In the genomic region with DNA sequence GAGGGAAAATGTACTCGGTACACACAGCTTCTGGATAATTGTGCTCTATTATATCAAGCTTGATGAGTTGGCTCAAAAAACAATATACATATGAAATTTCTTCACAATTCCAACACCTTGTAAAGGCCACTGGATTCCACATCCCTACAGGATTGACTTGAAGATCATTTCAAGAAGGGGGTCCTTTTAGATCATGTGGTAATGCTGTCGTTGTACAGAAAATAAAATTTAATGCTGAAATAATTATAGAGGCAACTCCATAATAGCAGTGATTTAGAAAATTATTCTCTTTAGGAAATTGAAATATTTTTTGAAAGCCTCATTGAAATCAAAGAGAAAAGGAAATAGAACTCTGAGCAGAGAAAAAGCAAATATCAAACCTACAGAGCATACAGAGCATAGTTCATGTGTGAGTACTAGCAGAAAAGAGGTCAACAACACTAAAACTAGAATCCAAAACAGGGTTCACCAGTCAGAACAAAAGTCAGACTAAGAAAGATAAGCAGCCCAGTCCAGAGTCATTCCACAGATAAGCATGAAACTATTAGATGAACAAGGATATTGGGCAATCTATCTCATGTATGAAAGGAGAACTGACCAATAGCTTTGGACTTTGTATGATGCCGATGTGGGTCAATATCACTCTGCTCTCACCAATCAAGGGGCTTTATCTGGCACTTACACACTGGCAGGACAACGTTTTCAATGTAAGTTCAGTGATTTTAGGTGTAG, we compare ENCODE assay signal across 1 cellular context.
TF ChIP-seq lines count a peak whose summit lies in the region.

No MANE protein-coding gene starts in this region.

TF ChIP-seq in HepG2, 621 proteins besides CTCF, POLR2A, EP300 and RAD21 (continued from another document and continues in another):
- TF ChIP-seq, protein P1, sequence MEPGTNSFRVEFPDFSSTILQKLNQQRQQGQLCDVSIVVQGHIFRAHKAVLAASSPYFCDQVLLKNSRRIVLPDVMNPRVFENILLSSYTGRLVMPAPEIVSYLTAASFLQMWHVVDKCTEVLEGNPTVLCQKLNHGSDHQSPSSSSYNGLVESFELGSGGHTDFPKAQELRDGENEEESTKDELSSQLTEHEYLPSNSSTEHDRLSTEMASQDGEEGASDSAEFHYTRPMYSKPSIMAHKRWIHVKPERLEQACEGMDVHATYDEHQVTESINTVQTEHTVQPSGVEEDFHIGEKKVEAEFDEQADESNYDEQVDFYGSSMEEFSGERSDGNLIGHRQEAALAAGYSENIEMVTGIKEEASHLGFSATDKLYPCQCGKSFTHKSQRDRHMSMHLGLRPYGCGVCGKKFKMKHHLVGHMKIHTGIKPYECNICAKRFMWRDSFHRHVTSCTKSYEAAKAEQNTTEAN (CRISPR knock-in tag; conservative IDR thresholded peaks at IDR 0.05) = 0 out of 2 replicates have a peak, but pooled peaks have one; percentile 58
- peak; percentile 63 for TF ChIP-seq ZNF331 (CRISPR knock-in tag; IDR thresholded peaks at IDR 0.05)
- peak; percentile 83; the same call in 1 of the 2 replicates for TF ChIP-seq DPF2 (CRISPR knock-in tag; IDR thresholded peaks at IDR 0.05; ENCODE audit: borderline replicate concordance, low read depth)
- TF ChIP-seq, protein P2, sequence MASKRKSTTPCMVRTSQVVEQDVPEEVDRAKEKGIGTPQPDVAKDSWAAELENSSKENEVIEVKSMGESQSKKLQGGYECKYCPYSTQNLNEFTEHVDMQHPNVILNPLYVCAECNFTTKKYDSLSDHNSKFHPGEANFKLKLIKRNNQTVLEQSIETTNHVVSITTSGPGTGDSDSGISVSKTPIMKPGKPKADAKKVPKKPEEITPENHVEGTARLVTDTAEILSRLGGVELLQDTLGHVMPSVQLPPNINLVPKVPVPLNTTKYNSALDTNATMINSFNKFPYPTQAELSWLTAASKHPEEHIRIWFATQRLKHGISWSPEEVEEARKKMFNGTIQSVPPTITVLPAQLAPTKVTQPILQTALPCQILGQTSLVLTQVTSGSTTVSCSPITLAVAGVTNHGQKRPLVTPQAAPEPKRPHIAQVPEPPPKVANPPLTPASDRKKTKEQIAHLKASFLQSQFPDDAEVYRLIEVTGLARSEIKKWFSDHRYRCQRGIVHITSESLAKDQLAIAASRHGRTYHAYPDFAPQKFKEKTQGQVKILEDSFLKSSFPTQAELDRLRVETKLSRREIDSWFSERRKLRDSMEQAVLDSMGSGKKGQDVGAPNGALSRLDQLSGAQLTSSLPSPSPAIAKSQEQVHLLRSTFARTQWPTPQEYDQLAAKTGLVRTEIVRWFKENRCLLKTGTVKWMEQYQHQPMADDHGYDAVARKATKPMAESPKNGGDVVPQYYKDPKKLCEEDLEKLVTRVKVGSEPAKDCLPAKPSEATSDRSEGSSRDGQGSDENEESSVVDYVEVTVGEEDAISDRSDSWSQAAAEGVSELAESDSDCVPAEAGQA (IDR thresholded peaks at IDR 0.05; ENCODE audit: low read depth) = no peak
- TF ChIP-seq, protein P2 (CRISPR knock-in tag; IDR thresholded peaks at IDR 0.05; ENCODE audit: borderline replicate concordance) = peak; percentile 30; the same call in 1 of the 2 replicates
- peak; percentile 72; the same call in 1 of the 2 replicates for TF ChIP-seq ERF (CRISPR knock-in tag; IDR thresholded peaks at IDR 0.05)
- peak; percentile 74 for TF ChIP-seq ELF3 (CRISPR knock-in tag; IDR thresholded peaks at IDR 0.05)
- TF ChIP-seq, protein P3, sequence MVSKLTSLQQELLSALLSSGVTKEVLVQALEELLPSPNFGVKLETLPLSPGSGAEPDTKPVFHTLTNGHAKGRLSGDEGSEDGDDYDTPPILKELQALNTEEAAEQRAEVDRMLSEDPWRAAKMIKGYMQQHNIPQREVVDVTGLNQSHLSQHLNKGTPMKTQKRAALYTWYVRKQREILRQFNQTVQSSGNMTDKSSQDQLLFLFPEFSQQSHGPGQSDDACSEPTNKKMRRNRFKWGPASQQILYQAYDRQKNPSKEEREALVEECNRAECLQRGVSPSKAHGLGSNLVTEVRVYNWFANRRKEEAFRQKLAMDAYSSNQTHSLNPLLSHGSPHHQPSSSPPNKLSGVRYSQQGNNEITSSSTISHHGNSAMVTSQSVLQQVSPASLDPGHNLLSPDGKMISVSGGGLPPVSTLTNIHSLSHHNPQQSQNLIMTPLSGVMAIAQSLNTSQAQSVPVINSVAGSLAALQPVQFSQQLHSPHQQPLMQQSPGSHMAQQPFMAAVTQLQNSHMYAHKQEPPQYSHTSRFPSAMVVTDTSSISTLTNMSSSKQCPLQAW (CRISPR knock-in tag; IDR thresholded peaks at IDR 0.05) = no peak
- no peak for TF ChIP-seq DNMT3B (CRISPR knock-in tag; conservative IDR thresholded peaks at IDR 0.05)
- TF ChIP-seq, protein P4, sequence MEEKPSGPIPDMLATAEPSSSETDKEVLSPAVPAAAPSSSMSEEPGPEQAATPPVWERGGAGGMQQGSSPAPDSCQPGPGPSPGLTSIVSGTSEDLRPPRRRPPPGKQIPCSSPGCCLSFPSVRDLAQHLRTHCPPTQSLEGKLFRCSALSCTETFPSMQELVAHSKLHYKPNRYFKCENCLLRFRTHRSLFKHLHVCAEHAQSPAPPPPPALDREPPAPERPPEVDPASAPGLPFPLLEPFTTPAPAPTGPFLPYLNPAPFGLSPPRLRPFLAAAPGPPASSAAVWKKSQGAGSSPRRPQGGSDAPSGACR (CRISPR knock-in tag; IDR thresholded peaks at IDR 0.05) = no peak
- no peak for TF ChIP-seq ZZZ3 (CRISPR knock-in tag; IDR thresholded peaks at IDR 0.05; ENCODE audit: borderline replicate concordance)
- peak; percentile 80 for TF ChIP-seq NFYC (CRISPR knock-in tag; IDR thresholded peaks at IDR 0.05)
- peak; percentile 73; the same call in 1 of the 2 replicates for TF ChIP-seq ONECUT2 (CRISPR knock-in tag; IDR thresholded peaks at IDR 0.05)
- TF ChIP-seq, protein P5, sequence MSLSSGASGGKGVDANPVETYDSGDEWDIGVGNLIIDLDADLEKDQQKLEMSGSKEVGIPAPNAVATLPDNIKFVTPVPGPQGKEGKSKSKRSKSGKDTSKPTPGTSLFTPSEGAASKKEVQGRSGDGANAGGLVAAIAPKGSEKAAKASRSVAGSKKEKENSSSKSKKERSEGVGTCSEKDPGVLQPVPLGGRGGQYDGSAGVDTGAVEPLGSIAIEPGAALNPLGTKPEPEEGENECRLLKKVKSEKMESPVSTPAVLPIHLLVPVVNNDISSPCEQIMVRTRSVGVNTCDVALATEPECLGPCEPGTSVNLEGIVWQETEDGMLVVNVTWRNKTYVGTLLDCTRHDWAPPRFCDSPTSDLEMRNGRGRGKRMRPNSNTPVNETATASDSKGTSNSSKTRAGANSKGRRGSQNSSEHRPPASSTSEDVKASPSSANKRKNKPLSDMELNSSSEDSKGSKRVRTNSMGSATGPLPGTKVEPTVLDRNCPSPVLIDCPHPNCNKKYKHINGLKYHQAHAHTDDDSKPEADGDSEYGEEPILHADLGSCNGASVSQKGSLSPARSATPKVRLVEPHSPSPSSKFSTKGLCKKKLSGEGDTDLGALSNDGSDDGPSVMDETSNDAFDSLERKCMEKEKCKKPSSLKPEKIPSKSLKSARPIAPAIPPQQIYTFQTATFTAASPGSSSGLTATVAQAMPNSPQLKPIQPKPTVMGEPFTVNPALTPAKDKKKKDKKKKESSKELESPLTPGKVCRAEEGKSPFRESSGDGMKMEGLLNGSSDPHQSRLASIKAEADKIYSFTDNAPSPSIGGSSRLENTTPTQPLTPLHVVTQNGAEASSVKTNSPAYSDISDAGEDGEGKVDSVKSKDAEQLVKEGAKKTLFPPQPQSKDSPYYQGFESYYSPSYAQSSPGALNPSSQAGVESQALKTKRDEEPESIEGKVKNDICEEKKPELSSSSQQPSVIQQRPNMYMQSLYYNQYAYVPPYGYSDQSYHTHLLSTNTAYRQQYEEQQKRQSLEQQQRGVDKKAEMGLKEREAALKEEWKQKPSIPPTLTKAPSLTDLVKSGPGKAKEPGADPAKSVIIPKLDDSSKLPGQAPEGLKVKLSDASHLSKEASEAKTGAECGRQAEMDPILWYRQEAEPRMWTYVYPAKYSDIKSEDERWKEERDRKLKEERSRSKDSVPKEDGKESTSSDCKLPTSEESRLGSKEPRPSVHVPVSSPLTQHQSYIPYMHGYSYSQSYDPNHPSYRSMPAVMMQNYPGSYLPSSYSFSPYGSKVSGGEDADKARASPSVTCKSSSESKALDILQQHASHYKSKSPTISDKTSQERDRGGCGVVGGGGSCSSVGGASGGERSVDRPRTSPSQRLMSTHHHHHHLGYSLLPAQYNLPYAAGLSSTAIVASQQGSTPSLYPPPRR (CRISPR knock-in tag; IDR thresholded peaks at IDR 0.05; ENCODE audit: borderline replicate concordance) = peak; percentile 71
- TF ChIP-seq FOXP1 (IDR thresholded peaks at IDR 0.05) = peak; percentile 62; the same call in 1 of the 2 replicates
- TF ChIP-seq FOXP1 (CRISPR knock-in tag; IDR thresholded peaks at IDR 0.05) = peak; percentile 86
- TF ChIP-seq GATAD2A (CRISPR knock-in tag; IDR thresholded peaks at IDR 0.05) = peak; percentile 96
- peak; percentile 74; the same call in 1 of the 2 replicates for TF ChIP-seq IRF2 (CRISPR knock-in tag; IDR thresholded peaks at IDR 0.05)
- no peak for TF ChIP-seq U2AF2 (IDR thresholded peaks at IDR 0.05; ENCODE audit: low read depth, low read length)
- TF ChIP-seq ZNF841 (CRISPR knock-in tag; IDR thresholded peaks at IDR 0.05; ENCODE audit: borderline replicate concordance) = no peak
- TF ChIP-seq EHMT2 (IDR thresholded peaks at IDR 0.05; ENCODE audit: borderline replicate concordance, low read depth, low read length) = peak; percentile 91; the same call in 1 of the 2 replicates
- TF ChIP-seq, protein P6, sequence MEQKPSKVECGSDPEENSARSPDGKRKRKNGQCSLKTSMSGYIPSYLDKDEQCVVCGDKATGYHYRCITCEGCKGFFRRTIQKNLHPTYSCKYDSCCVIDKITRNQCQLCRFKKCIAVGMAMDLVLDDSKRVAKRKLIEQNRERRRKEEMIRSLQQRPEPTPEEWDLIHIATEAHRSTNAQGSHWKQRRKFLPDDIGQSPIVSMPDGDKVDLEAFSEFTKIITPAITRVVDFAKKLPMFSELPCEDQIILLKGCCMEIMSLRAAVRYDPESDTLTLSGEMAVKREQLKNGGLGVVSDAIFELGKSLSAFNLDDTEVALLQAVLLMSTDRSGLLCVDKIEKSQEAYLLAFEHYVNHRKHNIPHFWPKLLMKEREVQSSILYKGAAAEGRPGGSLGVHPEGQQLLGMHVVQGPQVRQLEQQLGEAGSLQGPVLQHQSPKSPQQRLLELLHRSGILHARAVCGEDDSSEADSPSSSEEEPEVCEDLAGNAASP (CRISPR knock-in tag; IDR thresholded peaks at IDR 0.05; ENCODE audit: borderline replicate concordance) = no peak
- TF ChIP-seq, protein P7, sequence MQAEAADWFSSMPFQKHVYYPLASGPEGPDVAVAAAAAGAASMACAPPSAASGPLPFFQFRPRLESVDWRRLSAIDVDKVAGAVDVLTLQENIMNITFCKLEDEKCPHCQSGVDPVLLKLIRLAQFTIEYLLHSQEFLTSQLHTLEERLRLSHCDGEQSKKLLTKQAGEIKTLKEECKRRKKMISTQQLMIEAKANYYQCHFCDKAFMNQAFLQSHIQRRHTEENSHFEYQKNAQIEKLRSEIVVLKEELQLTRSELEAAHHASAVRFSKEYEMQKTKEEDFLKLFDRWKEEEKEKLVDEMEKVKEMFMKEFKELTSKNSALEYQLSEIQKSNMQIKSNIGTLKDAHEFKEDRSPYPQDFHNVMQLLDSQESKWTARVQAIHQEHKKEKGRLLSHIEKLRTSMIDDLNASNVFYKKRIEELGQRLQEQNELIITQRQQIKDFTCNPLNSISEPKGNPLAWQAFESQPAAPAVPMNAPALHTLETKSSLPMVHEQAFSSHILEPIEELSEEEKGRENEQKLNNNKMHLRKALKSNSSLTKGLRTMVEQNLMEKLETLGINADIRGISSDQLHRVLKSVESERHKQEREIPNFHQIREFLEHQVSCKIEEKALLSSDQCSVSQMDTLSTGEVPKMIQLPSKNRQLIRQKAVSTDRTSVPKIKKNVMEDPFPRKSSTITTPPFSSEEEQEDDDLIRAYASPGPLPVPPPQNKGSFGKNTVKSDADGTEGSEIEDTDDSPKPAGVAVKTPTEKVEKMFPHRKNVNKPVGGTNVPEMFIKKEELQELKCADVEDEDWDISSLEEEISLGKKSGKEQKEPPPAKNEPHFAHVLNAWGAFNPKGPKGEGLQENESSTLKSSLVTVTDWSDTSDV (CRISPR knock-in tag; IDR thresholded peaks at IDR 0.05) = no peak
- peak; percentile 61 for TF ChIP-seq SAP130 (CRISPR knock-in tag; IDR thresholded peaks at IDR 0.05; ENCODE audit: low read depth)
- TF ChIP-seq ZBTB8A (CRISPR knock-in tag; IDR thresholded peaks at IDR 0.05; ENCODE audit: borderline replicate concordance, low read depth) = no peak
- TF ChIP-seq RAD51 (IDR thresholded peaks at IDR 0.05; ENCODE audit: borderline replicate concordance) = no peak
- TF ChIP-seq, protein P8, sequence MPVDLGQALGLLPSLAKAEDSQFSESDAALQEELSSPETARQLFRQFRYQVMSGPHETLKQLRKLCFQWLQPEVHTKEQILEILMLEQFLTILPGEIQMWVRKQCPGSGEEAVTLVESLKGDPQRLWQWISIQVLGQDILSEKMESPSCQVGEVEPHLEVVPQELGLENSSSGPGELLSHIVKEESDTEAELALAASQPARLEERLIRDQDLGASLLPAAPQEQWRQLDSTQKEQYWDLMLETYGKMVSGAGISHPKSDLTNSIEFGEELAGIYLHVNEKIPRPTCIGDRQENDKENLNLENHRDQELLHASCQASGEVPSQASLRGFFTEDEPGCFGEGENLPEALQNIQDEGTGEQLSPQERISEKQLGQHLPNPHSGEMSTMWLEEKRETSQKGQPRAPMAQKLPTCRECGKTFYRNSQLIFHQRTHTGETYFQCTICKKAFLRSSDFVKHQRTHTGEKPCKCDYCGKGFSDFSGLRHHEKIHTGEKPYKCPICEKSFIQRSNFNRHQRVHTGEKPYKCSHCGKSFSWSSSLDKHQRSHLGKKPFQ (CRISPR knock-in tag; IDR thresholded peaks at IDR 0.05; ENCODE audit: insufficient replicate concordance) = peak; percentile 27
- TF ChIP-seq, protein P9, sequence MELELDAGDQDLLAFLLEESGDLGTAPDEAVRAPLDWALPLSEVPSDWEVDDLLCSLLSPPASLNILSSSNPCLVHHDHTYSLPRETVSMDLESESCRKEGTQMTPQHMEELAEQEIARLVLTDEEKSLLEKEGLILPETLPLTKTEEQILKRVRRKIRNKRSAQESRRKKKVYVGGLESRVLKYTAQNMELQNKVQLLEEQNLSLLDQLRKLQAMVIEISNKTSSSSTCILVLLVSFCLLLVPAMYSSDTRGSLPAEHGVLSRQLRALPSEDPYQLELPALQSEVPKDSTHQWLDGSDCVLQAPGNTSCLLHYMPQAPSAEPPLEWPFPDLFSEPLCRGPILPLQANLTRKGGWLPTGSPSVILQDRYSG (CRISPR knock-in tag; IDR thresholded peaks at IDR 0.05) = no peak
- TF ChIP-seq CC2D1A (CRISPR knock-in tag; IDR thresholded peaks at IDR 0.05) = no peak
